In the genomic region with DNA sequence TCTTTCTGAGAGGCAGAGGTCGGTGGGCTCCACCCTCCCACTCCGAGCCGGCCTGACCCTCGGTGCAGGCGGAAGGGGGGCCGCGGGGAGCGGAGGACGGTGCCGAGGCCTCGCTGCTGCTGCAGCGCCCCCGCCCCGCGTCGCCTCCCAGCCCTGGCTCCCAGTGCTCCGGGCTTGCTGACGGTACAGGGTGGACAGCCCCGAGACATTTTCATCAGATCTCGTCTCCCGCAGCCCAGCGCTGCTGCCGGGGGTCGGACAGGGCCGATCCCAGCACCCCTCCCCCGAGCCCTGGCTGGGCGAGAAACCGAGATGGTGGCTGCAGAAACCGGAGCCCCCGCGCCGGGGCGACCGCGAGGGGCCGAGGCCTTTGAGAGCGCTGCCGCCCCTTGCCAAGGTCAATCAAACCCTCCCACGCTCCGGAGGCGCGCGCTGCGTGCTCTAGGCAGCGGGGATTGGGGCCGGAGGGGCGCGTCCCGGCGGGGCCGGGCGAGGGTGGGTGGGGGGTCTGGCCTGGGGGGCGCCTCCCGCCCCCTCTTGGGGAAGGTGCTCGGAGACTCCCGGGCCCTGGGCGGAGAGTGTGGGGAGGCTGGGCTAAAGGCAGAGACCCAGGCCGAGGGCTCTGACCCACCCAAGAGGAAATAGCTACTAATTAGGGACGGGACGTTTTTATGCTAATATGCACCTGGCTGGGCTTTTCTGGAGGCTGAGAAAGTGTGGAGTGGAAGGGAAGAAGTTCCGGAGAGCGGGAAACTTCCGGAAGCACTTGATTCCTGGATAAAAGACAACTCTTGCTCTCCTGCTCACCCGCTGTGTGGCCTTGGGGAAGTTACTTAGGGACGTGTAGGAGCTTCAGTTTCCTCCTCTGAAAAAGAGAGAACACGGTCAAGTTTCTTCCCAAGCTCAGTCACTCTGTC, we compare ENCODE assay signal across 8 cellular contexts. TPM values are rescaled to one million over a fixed set of nuclear protein-coding genes. Genes with fewer than 3 reads are reported as not detected.
A peak's percentile ranks its signal among the peaks of the same experiment; 100 is the strongest.
DNase-seq lines count a peak whose midpoint lies in the region; ATAC-seq, FAIRE-seq and TF ChIP-seq lines count a peak whose summit lies in the region.

No MANE protein-coding gene starts in this region.

- DNase-seq in HuH-7 (ENCODE audit: low spot score) (peak; percentile 73), astrocyte of the hippocampus (ENCODE audit: low read depth, low spot score) (peak; percentile 46), kidney epithelial cell (ENCODE audit: low read depth) (no peak), small intestine (peak; percentile 55), T1000 (lab: John Stamatoyannopoulos, UW) (no peak), HUDEP-2 (lab: John Stamatoyannopoulos, UW; ENCODE audit: unreplicated experiment in 76 of 76) (no peak), Karpas-422 (no peak)

- H3K4me1 ChIP-seq in small intestine (ENCODE audit: control insufficient read depth in 2 of 2, insufficient read depth in 1 of 2, low read depth in 1 of 2, low read length in 1 of 2) (peaks cover 0 to 10% of the 10 kb centered on the region in 2 donors), Karpas-422 (ENCODE audit: low read length) (no peaks in the 10 kb centered on the region)

- no peak for ATAC-seq in HG03175 (IDR thresholded peaks at IDR 0.05; ENCODE audit: unreplicated experiment)

- FAIRE-seq in small intestine (lab: Jason Lieb, UNC) = no peak

- H3K27ac ChIP-seq in small intestine (ENCODE audit: low read depth in 1 of 2, low read length in 1 of 2) (peak overlapping the region in 1 of 2 donors; percentile 36), Karpas-422 (ENCODE audit: low read length) (no peak overlapping the region)

- no peaks in the 10 kb centered on the region for H3K9me2 ChIP-seq in Karpas-422 (replicated peaks; ENCODE audit: insufficient read depth, low read length)

- no peak overlapping the region for H3K4me2 ChIP-seq in Karpas-422 (ENCODE audit: low read depth, low read length, poor library complexity, severe bottlenecking)

- no peaks in the 10 kb centered on the region for H4K20me1 ChIP-seq in Karpas-422 (ENCODE audit: insufficient read depth, low read depth, low read length)

- no peaks in the 10 kb centered on the region for H3K79me2 ChIP-seq in Karpas-422 (ENCODE audit: low read length)

- H3K9ac ChIP-seq in Karpas-422 (ENCODE audit: low read length) = no peak overlapping the region

- no peak overlapping the region for H2AFZ ChIP-seq in Karpas-422 (ENCODE audit: low read length)

- H3K36me3 ChIP-seq in kidney epithelial cell (ENCODE audit: control insufficient read depth, insufficient read depth, low read length) (no peaks in the 10 kb centered on the region), small intestine (ENCODE audit: control insufficient read depth in 2 of 2, insufficient read depth in 2 of 2, low read length in 2 of 2) (no peaks in the 10 kb centered on the region), Karpas-422 (ENCODE audit: insufficient read depth, low read length) (no peaks in the 10 kb centered on the region)

- TF ChIP-seq CTCF in kidney epithelial cell (IDR thresholded peaks at IDR 0.05; ENCODE audit: insufficient read depth, low read length, poor library complexity, severe bottlenecking) = no peak

- H3K9me3 ChIP-seq in small intestine (ENCODE audit: control insufficient read depth, low read depth) (no peaks in the 10 kb centered on the region), Karpas-422 (ENCODE audit: low read length) (no peaks in the 10 kb centered on the region)

- H3K27me3 ChIP-seq in kidney epithelial cell (ENCODE audit: control insufficient read depth, insufficient read depth, low read length) (peaks cover 59% of the 10 kb centered on the region), small intestine (ENCODE audit: control insufficient read depth in 2 of 2, insufficient read depth in 2 of 2, low read length in 2 of 2) (no peaks in the 10 kb centered on the region), Karpas-422 (ENCODE audit: low read length) (no peaks in the 10 kb centered on the region)

- peak overlapping the region; percentile 10 for H3K4me3 ChIP-seq in kidney epithelial cell (ENCODE audit: low read depth, low read length)
- peak overlapping the region in 1 of 2 donors; percentile 26 for H3K4me3 ChIP-seq in small intestine (ENCODE audit: low read depth in 1 of 2, low read length in 2 of 2)
- H3K4me3 ChIP-seq in Karpas-422 (ENCODE audit: low read length) = no peak overlapping the region

- 2 to 3% (median 2%) methylated on average over 52 to 66 of the region's 66 CpGs for WGBS in small intestine, 3 donors

RNA-seq across cellular contexts. Expression of a gene that starts 42.7 kb away (rescaled TPM):
- 1.0 and 1.5 TPM in 2 replicates for total RNA-seq in kidney epithelial cell
- 10 to 100 TPM in 1 of 3 donors, under 1 TPM in 2; 0.27 to 16.7 (median 0.67) TPM for polyA plus RNA-seq in small intestine
- not detected in 2 replicates for total RNA-seq in Karpas-422 (2014; rRNA removed; shearing (Covaris generic); ENCODE audit: low replicate concordance)

Comparison
In these comparisons a context has a peak if more than half of its experiments do, and no peak if none do; other contexts are left out.
1. DNase-seq: peak in HuH-7 (single experiment), astrocyte of the hippocampus (single experiment) and small intestine (single experiment); none in kidney epithelial cell (single experiment), T1000 (single experiment), HUDEP-2 (0 of 76) and Karpas-422 (single experiment).